ENCODE assay signal across 10 cellular contexts in the genomic region with DNA sequence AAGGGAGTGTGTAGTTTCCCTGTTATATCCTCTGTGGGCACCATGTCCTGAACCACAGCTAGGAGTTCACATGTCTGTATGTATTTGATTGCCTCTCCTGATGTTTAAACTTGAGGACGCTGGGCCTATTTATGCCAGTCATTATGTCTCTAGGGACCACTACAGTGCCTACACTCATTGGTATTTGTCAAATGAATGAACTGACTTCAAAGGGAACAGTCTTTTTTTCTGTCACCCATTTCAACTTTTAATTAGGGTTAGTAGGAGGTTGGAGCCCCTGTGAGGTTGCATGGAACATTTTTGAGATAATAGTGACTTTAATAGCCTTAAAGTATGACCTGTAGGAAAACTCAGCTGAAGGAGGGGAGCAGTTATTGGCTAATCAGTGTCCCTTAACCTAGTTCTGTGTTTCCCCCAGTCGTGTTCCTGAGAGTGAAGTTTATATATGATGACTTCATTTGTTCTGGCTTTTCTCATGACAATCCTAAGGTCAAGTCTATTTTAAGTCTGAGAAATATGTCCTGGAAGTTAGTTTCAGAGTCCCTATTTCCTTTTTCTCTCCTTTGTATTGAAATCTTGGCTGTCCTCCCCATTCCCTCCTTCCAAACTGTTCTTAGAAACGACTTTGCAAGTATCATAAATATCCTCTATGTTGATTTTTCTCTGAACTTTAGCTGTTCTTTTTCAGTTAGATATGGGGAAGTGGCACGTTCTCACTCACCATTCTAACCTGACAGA. TPM values are rescaled to one million over a fixed set of nuclear protein-coding genes. Genes with fewer than 3 reads are reported as not detected.
DNase-seq lines count a peak whose midpoint lies in the region; ATAC-seq, FAIRE-seq and TF ChIP-seq lines count a peak whose summit lies in the region.
"Had no signal": no experiment of that assay in that cellular context is flagged by ENCODE, and none has a peak within 500 bp of the region (broad histone marks: within the 10 kb centered on the region; RNA-seq: fewer than 3 reads in every experiment).

No MANE protein-coding gene starts in this region.

- intact Hi-C loops in Caco-2 (cut with micrococcal nuclease; ENCODE audit: unreplicated experiment) = loop anchor here (1.0 kb wide), 4 partner anchors 28 to 422 kb away; no protein-coding TSS in a partner anchor
- intact Hi-C loops in esophagus squamous epithelium (cut with DNase I) = no loop called here
- intact Hi-C loops in pancreas (cut with DNase I) = no loop called here

- H3K27ac ChIP-seq in esophagus squamous epithelium (peak overlapping the region in 3 of 4 donors; percentile 11 to 67 (median 26)), pancreas (peak overlapping the region in 2 of 4 donors; percentile 61 to 62)

- TF ChIP-seq CTCF in Caco-2 (IDR thresholded peaks at IDR 0.05; ENCODE audit: insufficient read depth in 1 of 2, low read depth in 1 of 2, low read length in 1 of 2, severe bottlenecking in 1 of 2, unreplicated experiment in 1 of 2) (peak; percentile 57 to 62), esophagus squamous epithelium (IDR thresholded peaks at IDR 0.05) (peak in 1 of 6 experiments; percentile 53), pancreas (IDR thresholded peaks at IDR 0.05) (no peak)

- TF ChIP-seq POLR2A in esophagus squamous epithelium (IDR thresholded peaks at IDR 0.05) = no peak

- H3K9me3 ChIP-seq in Caco-2 (no peaks in the 10 kb centered on the region), esophagus squamous epithelium (no peaks in the 10 kb centered on the region), pancreas (no peaks in the 10 kb centered on the region)
- H3K9me3 ChIP-seq: testis had no signal

- WGBS in esophagus squamous epithelium, 2 donors = 14 to 31% methylated on average over 4 of the region's 4 CpGs
- 2 to 12% methylated on average over 4 of the region's 4 CpGs for WGBS in pancreas, 2 donors

- H3K4me1 ChIP-seq in Caco-2 = peaks cover 11% of the 10 kb centered on the region; the same call in 1 of the 2 replicates
- H3K4me1 ChIP-seq in esophagus squamous epithelium = peaks cover 0 to 46% (median 22%) of the 10 kb centered on the region in 3 donors
- peaks cover 18 to 40% (median 27%) of the 10 kb centered on the region in 3 donors for H3K4me1 ChIP-seq in pancreas

- POLR2A ChIA-PET in Caco-2 (lab: Charles Lee) = no interaction called here

- no peaks in the 10 kb centered on the region for H3K36me3 Mint-ChIP-seq in Caco-2 (ENCODE audit: insufficient read depth, unreplicated experiment)

- DNase-seq in Caco-2 = peak in 1 of 2 experiments; percentile 46
- peak; percentile 67 for DNase-seq in NCI-H1105 treated with DMSO at 0.1 percent for 48 hours (lab: John Stamatoyannopoulos, UW)
- no peak for DNase-seq in esophagus squamous epithelium (lab: John Stamatoyannopoulos, UW)
- DNase-seq in pancreas = no peak
- DNase-seq in NCI-H446 (lab: John Stamatoyannopoulos, UW) = no peak
- DNase-seq: activated CD4-positive, alpha-beta memory T cell treated with anti-CD3 and anti-CD28 coated beads, Interleukin-2, amount 10 ng/mL, durations not matched to agents 7 days and 5 days; testis had no signal

- H3K27ac Mint-ChIP-seq in Caco-2 (ENCODE audit: unreplicated experiment) = peak overlapping the region; percentile 10
- H3K27ac Mint-ChIP-seq: activated CD4-positive, alpha-beta memory T cell treated with anti-CD3 and anti-CD28 coated beads, Interleukin-2, amount 10 ng/mL, durations not matched to agents 7 days and 5 days had no signal

- H3K4me3 Mint-ChIP-seq in Caco-2 (ENCODE audit: unreplicated experiment) = no peak overlapping the region
- H3K4me3 Mint-ChIP-seq: activated CD4-positive, alpha-beta memory T cell treated with anti-CD3 and anti-CD28 coated beads, Interleukin-2, amount 10 ng/mL, durations not matched to agents 7 days and 5 days had no signal

- peak; percentile 33 to 87 (median 54) for ATAC-seq in pancreas
- ATAC-seq in GM18519 (IDR thresholded peaks at IDR 0.05; ENCODE audit: low FRiP score, unreplicated experiment) = no peak
- no peak for ATAC-seq in GM21360 (IDR thresholded peaks at IDR 0.05; ENCODE audit: unreplicated experiment)
- no peak for ATAC-seq in GM21576 (IDR thresholded peaks at IDR 0.05; ENCODE audit: unreplicated experiment)

- H3K27me3 ChIP-seq in Caco-2 (replicated peaks; ENCODE audit: control insufficient read depth, insufficient read depth, low read length) (no peaks in the 10 kb centered on the region), esophagus squamous epithelium (no peaks in the 10 kb centered on the region), pancreas (no peaks in the 10 kb centered on the region)
- H3K27me3 ChIP-seq: testis had no signal

- FAIRE-seq in pancreas (lab: Jason Lieb, UNC) = no peak

- H3K4me1 Mint-ChIP-seq in Caco-2 (ENCODE audit: low read depth, unreplicated experiment) = peaks cover 21% of the 10 kb centered on the region

- no peaks in the 10 kb centered on the region for H3K27me3 Mint-ChIP-seq in Caco-2 (ENCODE audit: insufficient read depth, unreplicated experiment)
- H3K27me3 Mint-ChIP-seq: activated CD4-positive, alpha-beta memory T cell treated with anti-CD3 and anti-CD28 coated beads, Interleukin-2, amount 10 ng/mL, durations not matched to agents 7 days and 5 days had no signal

- no peaks in the 10 kb centered on the region for H3K36me3 ChIP-seq in Caco-2 (ENCODE audit: control insufficient read depth, insufficient read depth, low read length)
- no peaks in the 10 kb centered on the region for H3K36me3 ChIP-seq in esophagus squamous epithelium
- H3K36me3 ChIP-seq in pancreas = no peaks in the 10 kb centered on the region

- H3K9me3 Mint-ChIP-seq in Caco-2 (ENCODE audit: unreplicated experiment) = no peaks in the 10 kb centered on the region
- H3K9me3 Mint-ChIP-seq: activated CD4-positive, alpha-beta memory T cell treated with anti-CD3 and anti-CD28 coated beads, Interleukin-2, amount 10 ng/mL, durations not matched to agents 7 days and 5 days had no signal

- CTCF ChIA-PET in Caco-2 (lab: Charles Lee) = interaction anchor here (0.7 to 1.9 kb wide), 4 partner anchors 30 to 828 kb away, joined by 3 to 28 read pairs (median 5); a partner anchor contains a TSS

- H3K4me3 ChIP-seq in Caco-2 (ENCODE audit: low read depth, low read length) = no peak overlapping the region
- no peak overlapping the region for H3K4me3 ChIP-seq in esophagus squamous epithelium
- no peak overlapping the region for H3K4me3 ChIP-seq in pancreas
- H3K4me3 ChIP-seq: testis had no signal

- BruUV-seq in Caco-2 (replicated peaks; lab: Mats Ljungman, UMichigan) = no TSS peak

RNA-seq across cellular contexts. Expression of a gene that starts 29.0 kb away (rescaled TPM):
- total RNA-seq in Caco-2 (2022) = 25.2 and 32.0 TPM in 2 replicates
- 10 to 100 TPM; 14.0 to 28.6 (median 22.2) TPM for total RNA-seq in esophagus squamous epithelium
- total RNA-seq in pancreas = 10 to 100 TPM; 14.7 to 27.6 (median 19.2) TPM
- 10 to 100 TPM; 20.1 to 31.3 TPM for polyA plus RNA-seq in pancreas

Comparison
In these comparisons a context has a peak if more than half of its experiments do, and no peak if none do; other contexts are left out.
1. CTCF ChIP-seq: peak in Caco-2 (2 of 2); none in pancreas (0 of 4).
2. ATAC-seq: peak in pancreas (4 of 4); none in GM18519 (single experiment), GM21360 (single experiment) and GM21576 (single experiment).